ENCODE assay signal across 1 cellular context in the genomic region with DNA sequence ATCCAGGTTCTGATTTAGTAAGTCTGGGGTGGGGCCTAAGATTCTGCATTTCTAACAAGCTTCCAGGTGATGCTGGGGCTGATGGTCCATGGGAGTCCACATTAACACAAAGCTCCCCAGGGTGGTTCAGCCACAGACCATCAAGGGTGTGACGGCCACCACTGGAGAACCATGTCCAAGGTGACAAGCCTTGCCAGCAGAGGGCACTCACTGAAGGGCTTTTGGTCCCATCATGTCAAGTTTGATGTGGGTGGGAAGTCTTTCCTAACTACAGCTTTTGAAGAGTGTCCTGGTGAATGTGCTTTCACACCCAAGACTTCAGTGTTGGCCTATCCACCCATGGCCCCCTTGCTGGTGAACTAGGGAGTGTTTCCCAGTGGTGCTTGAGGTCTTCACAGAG.
TF ChIP-seq lines count a peak whose summit lies in the region.

No MANE protein-coding gene starts in this region.

TF ChIP-seq in H1, 55 proteins besides CTCF, POLR2A, EP300 and RAD21:
- TF ChIP-seq TAF1 (IDR thresholded peaks at IDR 0.05; ENCODE audit: low read depth, low read length) = no peak
